Comparison of ENCODE assay signal across 12 cellular contexts in genomic region chr1:238409191-238409846, GRCh38.
DNase-seq lines count a peak whose midpoint lies in the region; ATAC-seq and TF ChIP-seq lines count a peak whose summit lies in the region.
"Had no signal": no experiment of that assay in that cellular context is flagged by ENCODE, and none has a peak within 500 bp of the region (broad histone marks: within the 10 kb centered on the region; RNA-seq: fewer than 3 reads in every experiment).

No MANE protein-coding gene starts in this region.

- H3K27ac ChIP-seq in epithelial cell of prostate (peak overlapping the region; percentile 5), vagina (no peak overlapping the region)

- peak; percentile 68 for DNase-seq in H4 (ENCODE audit: low spot score)
- peak; percentile 3 for DNase-seq in RKO (ENCODE audit: low spot score)
- no peak for DNase-seq in epithelial cell of prostate (ENCODE audit: low read depth, low spot score)
- peak; percentile 99 for DNase-seq in renal cortical epithelial cell (ENCODE audit: low read depth)
- DNase-seq in vagina (ENCODE audit: extremely low spot score in 2 of 2): no peak
- DNase-seq in NCI-H2171 (lab: John Stamatoyannopoulos, UW): no peak
- no peak for DNase-seq in NCI-H524 (lab: John Stamatoyannopoulos, UW)
- DNase-seq: activated CD8-positive, alpha-beta memory T cell treated with anti-CD3 and anti-CD28 coated beads for 24 hours; erythroblast; NCI-H526 treated with DMSO at 0.1 percent for 48 hours; posterior cingulate gyrus had no signal

- no peaks in the 10 kb centered on the region for H3K36me3 ChIP-seq in vagina

- no peaks in the 10 kb centered on the region for H3K27me3 ChIP-seq in vagina

- no peak for TF ChIP-seq POLR2A in vagina (IDR thresholded peaks at IDR 0.05)

- intact Hi-C loops in vagina (cut with DNase I): no loop called here

- no peak for ATAC-seq in GM19351 (IDR thresholded peaks at IDR 0.05; ENCODE audit: unreplicated experiment)

- H3K9me3 ChIP-seq in vagina: no peaks in the 10 kb centered on the region

- H3K4me1 ChIP-seq in vagina: no peaks in the 10 kb centered on the region

- no peak for TF ChIP-seq CTCF in vagina (IDR thresholded peaks at IDR 0.05)

- no peak overlapping the region for H3K4me3 ChIP-seq in vagina

Comparison
In these comparisons a context has a peak if more than half of its experiments do, and no peak if none do; other contexts are left out.
1. DNase-seq: peak in H4 (single experiment), RKO (single experiment) and renal cortical epithelial cell (single experiment); none in epithelial cell of prostate (single experiment), vagina (0 of 2), NCI-H2171 (single experiment) and NCI-H524 (0 of 2).